Comparison of ENCODE assay signal across 10 cellular contexts in the genomic region with DNA sequence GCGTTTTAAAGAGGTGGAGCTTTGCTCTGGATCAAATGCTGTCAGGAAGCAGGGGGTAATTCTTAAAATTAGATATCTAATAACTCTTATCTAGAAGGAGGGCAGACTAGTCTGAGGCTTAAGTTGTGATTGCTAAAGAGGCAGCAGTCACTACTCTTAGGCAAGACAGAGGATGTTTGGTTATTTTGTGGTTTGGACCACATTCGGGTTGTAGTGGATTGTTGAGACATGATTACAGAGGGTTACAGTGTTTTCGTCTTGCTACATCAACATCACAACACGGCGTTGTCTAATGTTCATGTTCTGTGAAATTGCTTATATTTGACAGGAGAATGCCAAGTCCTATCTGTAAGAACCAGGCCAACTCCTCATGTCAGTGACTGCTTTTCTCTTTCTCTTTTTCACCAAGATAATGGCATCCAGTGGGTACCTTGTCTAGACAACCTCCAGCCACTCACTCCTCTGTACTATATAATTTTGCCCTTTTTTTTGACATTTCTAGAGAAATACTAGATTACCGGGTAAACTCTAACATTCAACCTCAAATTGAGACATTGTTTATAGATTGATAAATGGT. TPM values are rescaled to one million over a fixed set of nuclear protein-coding genes. Genes with fewer than 3 reads are reported as not detected.
DNase-seq lines count a peak whose midpoint lies in the region; ATAC-seq, FAIRE-seq and TF ChIP-seq lines count a peak whose summit lies in the region.
"Had no signal": no experiment of that assay in that cellular context is flagged by ENCODE, and none has a peak within 500 bp of the region (broad histone marks: within the 10 kb centered on the region; RNA-seq: fewer than 3 reads in every experiment).

No MANE protein-coding gene starts in this region.

- H3K4me1 ChIP-seq in IMR-90 (ENCODE audit: control insufficient read depth, insufficient read depth, low read length) (0 out of 2 replicates have a peak, but pooled peaks cover 1% of the 10 kb centered on the region), keratinocyte (ENCODE audit: control insufficient read depth, extremely low read depth, insufficient read depth, low read length) (peaks cover 7% of the 10 kb centered on the region), PC-9 (replicated peaks; ENCODE audit: insufficient read depth) (peaks cover 4% of the 10 kb centered on the region; the same call in 1 of the 2 replicates)

- no peaks in the 10 kb centered on the region; the same call in 1 of the 2 replicates for H3F3A ChIP-seq in PC-9 (ENCODE audit: insufficient read depth, low read depth)

- no peak overlapping the region for H4K91ac ChIP-seq in IMR-90 (ENCODE audit: insufficient read depth, low read depth, low read length)

- H3K18ac ChIP-seq in IMR-90 (ENCODE audit: low read depth, low read length) = no peak overlapping the region

- no peak overlapping the region for H3K56ac ChIP-seq in IMR-90 (ENCODE audit: extremely low read depth, insufficient read depth, low read length)

- H3K27me3 Mint-ChIP-seq in CD4-positive, alpha-beta T cell = no peaks in the 10 kb centered on the region
- H3K27me3 Mint-ChIP-seq in activated CD8-positive, alpha-beta T cell treated with anti-CD3 and anti-CD28 coated beads for 36 hours = no peaks in the 10 kb centered on the region
- H3K27me3 Mint-ChIP-seq: activated naive CD8-positive, alpha-beta T cell treated with anti-CD3 and anti-CD28 coated beads for 36 hours had no signal

- TF ChIP-seq CTCF in CD4-positive, alpha-beta T cell (IDR thresholded peaks at IDR 0.05) = no peak
- TF ChIP-seq CTCF in IMR-90 (conservative IDR thresholded peaks at IDR 0.05; ENCODE audit: low read depth, low read length) (no peak), keratinocyte (optimal IDR thresholded peaks at IDR 0.05 in 1 of 3, IDR thresholded peaks at IDR 0.05 in 1 of 3, conservative IDR thresholded peaks at IDR 0.05 in 1 of 3; ENCODE audit: extremely low read depth in 1 of 3, insufficient read depth in 2 of 3, low read length in 3 of 3) (no peak), PC-9 (conservative IDR thresholded peaks at IDR 0.05) (no peak)
- no peak for TF ChIP-seq CTCF in activated CD8-positive, alpha-beta T cell treated with anti-CD3 and anti-CD28 coated beads for 36 hours (IDR thresholded peaks at IDR 0.05)

- CTCF ChIA-PET in CD4-positive, alpha-beta T cell (lab: Charles Lee) = interaction anchor here (1.7 kb wide), 1 partner anchor 48 kb away, joined by 3 read pairs; no protein-coding TSS in a partner anchor
- CTCF ChIA-PET in IMR-90 (lab: Yijun Ruan, JAX) = interaction anchor here (0.7 to 1.5 kb wide), 2 partner anchors 36 to 48 kb away, joined by 3 to 5 read pairs; no protein-coding TSS in a partner anchor
- CTCF ChIA-PET in activated CD8-positive, alpha-beta T cell treated with anti-CD3 and anti-CD28 coated beads for 36 hours (lab: Charles Lee) = interaction anchor here (0.8 to 1.3 kb wide), 5 partner anchors 19 to 215 kb away, joined by 3 to 5 read pairs (median 4); no protein-coding TSS in a partner anchor
- CTCF ChIA-PET in PC-9 (lab: Charles Lee) = interaction anchor here (0.6 kb wide), 1 partner anchor 58 kb away, joined by 4 read pairs; no protein-coding TSS in a partner anchor

- POLR2A ChIA-PET in CD4-positive, alpha-beta T cell (lab: Charles Lee) = no interaction called here
- POLR2A ChIA-PET in IMR-90 (lab: Charles Lee; ENCODE audit: unreplicated experiment) = no interaction called here
- POLR2A ChIA-PET in activated CD8-positive, alpha-beta T cell treated with anti-CD3 and anti-CD28 coated beads for 36 hours (lab: Charles Lee) = interaction anchor here (1.1 kb wide), 1 partner anchor 29 kb away, joined by 3 read pairs; no protein-coding TSS in a partner anchor
- POLR2A ChIA-PET in PC-9 (lab: Charles Lee; ENCODE audit: unreplicated experiment) = interaction anchor here (0.6 kb wide), 1 partner anchor 34 kb away, joined by 3 read pairs; no protein-coding TSS in a partner anchor

- peak; percentile 52 for ATAC-seq in CD4-positive, alpha-beta T cell (ENCODE audit: poor library complexity)
- ATAC-seq in IMR-90 (ENCODE audit: low read depth) = peak; percentile 96
- peak; percentile 61 for ATAC-seq in activated CD8-positive, alpha-beta T cell treated with anti-CD3 and anti-CD28 coated beads for 36 hours

- no peak overlapping the region for H3K9ac ChIP-seq in IMR-90 (ENCODE audit: low read depth, low read length)
- no peak overlapping the region for H3K9ac ChIP-seq in keratinocyte (ENCODE audit: control insufficient read depth, extremely low read depth, insufficient read depth, low read length)

- H3K27ac Mint-ChIP-seq in CD4-positive, alpha-beta T cell = no peak overlapping the region
- H3K27ac Mint-ChIP-seq in activated CD8-positive, alpha-beta T cell treated with anti-CD3 and anti-CD28 coated beads for 36 hours = peak overlapping the region; percentile 8
- H3K27ac Mint-ChIP-seq: activated naive CD8-positive, alpha-beta T cell treated with anti-CD3 and anti-CD28 coated beads for 36 hours had no signal

- no peak overlapping the region for H2AK9ac ChIP-seq in IMR-90 (replicated peaks; ENCODE audit: low read depth, low read length, poor library complexity)

- no peaks in the 10 kb centered on the region for H3K36me3 ChIP-seq in IMR-90 (ENCODE audit: control insufficient read depth, insufficient read depth, low read length)
- H3K36me3 ChIP-seq in keratinocyte (ENCODE audit: control insufficient read depth in 2 of 2, extremely low read depth in 1 of 2, insufficient read depth in 2 of 2, low read length in 2 of 2) = no peaks in the 10 kb centered on the region
- H3K36me3 ChIP-seq in PC-9 (ENCODE audit: low read depth) = no peaks in the 10 kb centered on the region
- H3K36me3 ChIP-seq: MG63 had no signal

- H2BK15ac ChIP-seq in IMR-90 (ENCODE audit: low read depth, low read length) = no peak overlapping the region

- WGBS in IMR-90 (ENCODE audit: extremely low coverage in 2 of 2, insufficient read length in 1 of 2), 2 experiments = no CpG with 5 or more reads among the region's 6 CpGs

- peak; percentile 29 for FAIRE-seq in keratinocyte (lab: Jason Lieb, UNC)

- H4K20me1 ChIP-seq in IMR-90 (ENCODE audit: insufficient read depth, low read length) = no peaks in the 10 kb centered on the region
- no peaks in the 10 kb centered on the region for H4K20me1 ChIP-seq in keratinocyte (ENCODE audit: control insufficient read depth, extremely low read depth, insufficient read depth, low read length)
- no peaks in the 10 kb centered on the region for H4K20me1 ChIP-seq in PC-9 (ENCODE audit: insufficient read depth)

- peaks cover 22% of the 10 kb centered on the region for H3K36me3 Mint-ChIP-seq in CD4-positive, alpha-beta T cell (ENCODE audit: low read depth)
- H3K36me3 Mint-ChIP-seq in activated CD8-positive, alpha-beta T cell treated with anti-CD3 and anti-CD28 coated beads for 36 hours (ENCODE audit: low read depth) = peaks cover 7% of the 10 kb centered on the region

- H4K5ac ChIP-seq in IMR-90 (ENCODE audit: low read depth, low read length) = no peak overlapping the region

- no peak for DNase-seq in CD4-positive, alpha-beta T cell
- DNase-seq in IMR-90 = peak; percentile 77
- no peak for DNase-seq in activated CD8-positive, alpha-beta T cell treated with anti-CD3 and anti-CD28 coated beads for 36 hours
- DNase-seq in keratinocyte (ENCODE audit: low read depth, low spot score) = no peak
- DNase-seq in PC-9 = no peak
- DNase-seq in NCI-H1694 treated with DMSO at 0.1 percent for 48 hours (lab: John Stamatoyannopoulos, UW) = no peak
- DNase-seq in RKO (ENCODE audit: low spot score) = no peak
- DNase-seq in SK-N-DZ (ENCODE audit: low spot score) = no peak
- DNase-seq: activated naive CD8-positive, alpha-beta T cell treated with anti-CD3 and anti-CD28 coated beads for 36 hours; MG63 had no signal

- in situ Hi-C loops in IMR-90 (cut with MboI; ENCODE audit: low sequenced_read_pairs) = no loop called here

- H3K9me3 ChIP-seq in CD4-positive, alpha-beta T cell (ENCODE audit: control insufficient read depth, low read length) = peaks cover 6% of the 10 kb centered on the region
- H3K9me3 ChIP-seq in IMR-90 (ENCODE audit: control insufficient read depth, insufficient read depth, low read length) (no peaks in the 10 kb centered on the region), keratinocyte (ENCODE audit: control insufficient read depth, low read depth, low read length) (no peaks in the 10 kb centered on the region), PC-9 (ENCODE audit: insufficient read depth, low read depth) (no peaks in the 10 kb centered on the region)
- H3K9me3 ChIP-seq: MG63 had no signal

- H2BK120ac ChIP-seq in IMR-90 (ENCODE audit: low read depth, low read length) = no peak overlapping the region

- dilution Hi-C loops in IMR-90 (cut with HindIII; ENCODE audit: low sequenced_read_pairs, unreplicated experiment) = no loop called here
- dilution Hi-C loops in keratinocyte (cut with MboI; ENCODE audit: extremely low pct_ligation_motif_present, low sequenced_read_pairs) = no loop called here

- TF ChIP-seq RAD21 in IMR-90 (IDR thresholded peaks at IDR 0.05; ENCODE audit: low read length) = no peak

- no peak overlapping the region; the same call in 1 of the 2 replicates for H3K4me2 ChIP-seq in IMR-90 (ENCODE audit: low read depth, low read length)
- H3K4me2 ChIP-seq in keratinocyte (ENCODE audit: control insufficient read depth, extremely low read depth, insufficient read depth, low read depth, low read length) = no peak overlapping the region
- no peak overlapping the region for H3K4me2 ChIP-seq in PC-9

- H3K4me3 Mint-ChIP-seq in CD4-positive, alpha-beta T cell = no peak overlapping the region
- H3K4me3 Mint-ChIP-seq in activated CD8-positive, alpha-beta T cell treated with anti-CD3 and anti-CD28 coated beads for 36 hours = no peak overlapping the region
- H3K4me3 Mint-ChIP-seq: activated naive CD8-positive, alpha-beta T cell treated with anti-CD3 and anti-CD28 coated beads for 36 hours had no signal

- BruUV-seq in IMR-90 (replicated peaks; lab: Mats Ljungman, UMichigan) (no TSS peak), PC-9 (replicated peaks; lab: Mats Ljungman, UMichigan) (no TSS peak)

- peaks cover 6% of the 10 kb centered on the region for H3K9me3 Mint-ChIP-seq in CD4-positive, alpha-beta T cell
- H3K9me3 Mint-ChIP-seq in activated CD8-positive, alpha-beta T cell treated with anti-CD3 and anti-CD28 coated beads for 36 hours = peaks cover 6% of the 10 kb centered on the region

- TF ChIP-seq POLR2A in IMR-90 (IDR thresholded peaks at IDR 0.05; ENCODE audit: low read depth, low read length) = no peak

- H3K14ac ChIP-seq in IMR-90 (replicated peaks; ENCODE audit: low read depth, low read length) = no peak overlapping the region

- H3K79me2 ChIP-seq in keratinocyte (ENCODE audit: control insufficient read depth, insufficient read depth, low read length) = no peaks in the 10 kb centered on the region
- no peaks in the 10 kb centered on the region for H3K79me2 ChIP-seq in PC-9 (ENCODE audit: low read depth)

- no peak overlapping the region for H2BK20ac ChIP-seq in IMR-90 (ENCODE audit: low read depth, low read length)

- H3K9me1 ChIP-seq in IMR-90 (ENCODE audit: insufficient read depth, low read length) (no peaks in the 10 kb centered on the region), keratinocyte (ENCODE audit: control insufficient read depth, extremely low read depth, insufficient read depth, low read length) (no peaks in the 10 kb centered on the region)

- H3K4me3 ChIP-seq in IMR-90 (ENCODE audit: insufficient read depth, low read depth, low read length) (no peak overlapping the region), keratinocyte (ENCODE audit: control insufficient read depth in 2 of 3, extremely low read depth in 1 of 3, insufficient read depth in 2 of 3, low read depth in 1 of 3, low read length in 3 of 3) (no peak overlapping the region), PC-9 (no peak overlapping the region)
- H3K4me3 ChIP-seq: MG63 had no signal

- H4K8ac ChIP-seq in IMR-90 (ENCODE audit: low read depth in 2 of 2, low read length in 2 of 2) = no peak overlapping the region

- intact Hi-C loops in CD4-positive, alpha-beta T cell (cut with DNase I, micrococcal nuclease) = no loop called here
- intact Hi-C loops in IMR-90 (cut with micrococcal nuclease) = no loop called here
- intact Hi-C loops in activated CD8-positive, alpha-beta T cell treated with anti-CD3 and anti-CD28 coated beads for 36 hours (cut with micrococcal nuclease) = no loop called here
- intact Hi-C loops in PC-9 (cut with micrococcal nuclease; ENCODE audit: unreplicated experiment) = no loop called here

- no peak overlapping the region for H2AK5ac ChIP-seq in IMR-90 (ENCODE audit: low read depth, low read length)

- H3K23ac ChIP-seq in IMR-90 (ENCODE audit: low read depth, low read length) = no peak overlapping the region

- no peak overlapping the region for H3K4ac ChIP-seq in IMR-90 (ENCODE audit: low read depth, low read length)

- H2BK5ac ChIP-seq in IMR-90 (ENCODE audit: low read depth, low read length, poor library complexity, severe bottlenecking) = no peak overlapping the region

- no peaks in the 10 kb centered on the region for H3K9me2 ChIP-seq in PC-9 (ENCODE audit: insufficient read depth)

- H2AFZ ChIP-seq in IMR-90 (replicated peaks; ENCODE audit: low read length, poor library complexity) = no peak overlapping the region
- no peak overlapping the region for H2AFZ ChIP-seq in keratinocyte (ENCODE audit: control insufficient read depth, low read length)
- no peak overlapping the region for H2AFZ ChIP-seq in PC-9

- H3K27ac ChIP-seq in CD4-positive, alpha-beta T cell (ENCODE audit: low read depth, low read length) = no peak overlapping the region
- H3K27ac ChIP-seq in IMR-90 (ENCODE audit: insufficient read depth, low read length) = no peak overlapping the region
- no peak overlapping the region for H3K27ac ChIP-seq in keratinocyte (ENCODE audit: control insufficient read depth, insufficient read depth, low read length)
- no peak overlapping the region for H3K27ac ChIP-seq in PC-9

- H3K27me3 ChIP-seq in CD4-positive, alpha-beta T cell (ENCODE audit: control insufficient read depth, insufficient read depth, low read length) = no peaks in the 10 kb centered on the region
- H3K27me3 ChIP-seq in IMR-90 (ENCODE audit: control insufficient read depth, insufficient read depth, low read length) = peaks cover 16% of the 10 kb centered on the region
- H3K27me3 ChIP-seq in keratinocyte (ENCODE audit: control insufficient read depth, extremely low read depth, insufficient read depth, low read length) = no peaks in the 10 kb centered on the region
- H3K27me3 ChIP-seq in PC-9 (ENCODE audit: insufficient read depth, low read depth) = no peaks in the 10 kb centered on the region
- H3K27me3 ChIP-seq: MG63 had no signal

- H3K4me1 Mint-ChIP-seq in CD4-positive, alpha-beta T cell (ENCODE audit: low read depth) = peaks cover 11% of the 10 kb centered on the region
- H3K4me1 Mint-ChIP-seq in activated CD8-positive, alpha-beta T cell treated with anti-CD3 and anti-CD28 coated beads for 36 hours (ENCODE audit: low read depth) = peaks cover 13% of the 10 kb centered on the region

- no peaks in the 10 kb centered on the region for H3K79me1 ChIP-seq in IMR-90 (ENCODE audit: low read depth in 1 of 2, low read length in 2 of 2)

RNA-seq across cellular contexts. Expression of a gene that starts 16.8 kb away (rescaled TPM):
- 10 to 100 TPM; 37.2 to 38.2 TPM for total RNA-seq in CD4-positive, alpha-beta T cell
- 85.5 and 137 TPM in 2 replicates for total RNA-seq in IMR-90 (2012; rRNA removed)
- 36.0 and 46.1 TPM in 2 replicates for polyA plus RNA-seq in IMR-90 (2012; rRNA removed)
- 10.6 and 11.0 TPM in 2 replicates for polyA plus RNA-seq in IMR-90 (2012; cell fraction: cytosol; rRNA removed)
- polyA plus RNA-seq in IMR-90 (2012; cell fraction: nucleus; rRNA removed; ENCODE audit: low replicate concordance) = 4.7 and 25.7 TPM in 2 replicates
- 10 to 100 TPM; 48.0 to 48.1 TPM for total RNA-seq in activated CD8-positive, alpha-beta T cell treated with anti-CD3 and anti-CD28 coated beads for 36 hours
- 96.5 to 134 TPM (median 102 TPM) in 3 replicates for polyA plus RNA-seq in keratinocyte
- 149 TPM for polyA plus RNA-seq in keratinocyte (2011; ENCODE audit: low read depth)
- polyA plus RNA-seq in keratinocyte (2011; cell fraction: cytosol; rRNA removed) = 39.7 and 80.6 TPM in 2 replicates
- 141 and 213 TPM in 2 replicates for polyA plus RNA-seq in keratinocyte (2011; cell fraction: nucleus; rRNA removed)
- polyA plus RNA-seq in keratinocyte (2012; ENCODE audit: low replicate concordance) = 62.0 and 78.9 TPM in 2 replicates
- 35.7 to 154 TPM (median 114 TPM) in 3 replicates for polyA minus RNA-seq in keratinocyte
- polyA minus RNA-seq in keratinocyte (2011; cell fraction: cytosol; rRNA and poly(A)+ RNA removed) = 109 TPM
- 148 and 216 TPM in 2 replicates for polyA minus RNA-seq in keratinocyte (2011; cell fraction: nucleus; rRNA and poly(A)+ RNA removed)
- total RNA-seq in PC-9 (2021) = 66.5 and 87.0 TPM in 2 replicates
- 84.4 and 87.0 TPM in 2 replicates for polyA plus RNA-seq in SK-N-DZ (2014; cell fraction: cytosol; rRNA removed)
- polyA plus RNA-seq in SK-N-DZ (2014; cell fraction: nucleus; rRNA removed) = 31.6 and 35.5 TPM in 2 replicates

Comparison
In these comparisons a context has a peak if more than half of its experiments do, and no peak if none do; other contexts are left out.
1. POLR2A ChIA-PET loops: an anchor here in activated CD8-positive, alpha-beta T cell treated with anti-CD3 and anti-CD28 coated beads for 36 hours (1.1 kb wide) and PC-9 (0.6 kb wide); none called in CD4-positive, alpha-beta T cell and IMR-90.